ENCODE assay signal across 8 cellular contexts in genomic region chr13:40682449-40683240, GRCh38. TPM values are rescaled to one million over a fixed set of nuclear protein-coding genes. Genes with fewer than 3 reads are reported as not detected.
DNase-seq lines count a peak whose midpoint lies in the region; ATAC-seq, FAIRE-seq and TF ChIP-seq lines count a peak whose summit lies in the region.

No MANE protein-coding gene starts in this region.

- peak; percentile 63 to 79 for ATAC-seq in activated CD4-positive, CD25-positive, alpha-beta regulatory T cell treated with anti-CD3 and anti-CD28 coated beads, Interleukin-2, amount 50 U/mL, for 24 hours
- ATAC-seq in GM21367 (IDR thresholded peaks at IDR 0.05; ENCODE audit: unreplicated experiment): no peak

- peak; percentile 14 for TF ChIP-seq CTCF in bronchial epithelial cell (IDR thresholded peaks at IDR 0.05; ENCODE audit: insufficient read depth, low read length, severe bottlenecking)

- no peaks in the 10 kb centered on the region for H3K27me3 ChIP-seq in bronchial epithelial cell (ENCODE audit: control insufficient read depth, insufficient read depth, low read length)

- H3K36me3 ChIP-seq in bronchial epithelial cell (ENCODE audit: control insufficient read depth, insufficient read depth, low read length): no peaks in the 10 kb centered on the region

- no peak overlapping the region for H3K4me3 ChIP-seq in bronchial epithelial cell (ENCODE audit: low read depth, low read length)

- no peak for DNase-seq in activated CD4-positive, CD25-positive, alpha-beta regulatory T cell treated with anti-CD3 and anti-CD28 coated beads, Interleukin-2, amount 50 U/mL, for 72 hours
- DNase-seq in NCI-H2171 (lab: John Stamatoyannopoulos, UW) (peak; percentile 21), bronchial epithelial cell (ENCODE audit: low read depth) (peak; percentile 49), midbrain (lab: John Stamatoyannopoulos, UW) (peak; percentile 38), SHP77 treated with DMSO at 0.1 percent for 48 hours (lab: John Stamatoyannopoulos, UW) (no peak)
- DNase-seq in activated naive CD4-positive, alpha-beta T cell (lab: John Stamatoyannopoulos, UW): no peak

- no peak for FAIRE-seq in bronchial epithelial cell (lab: Jason Lieb, UNC)

RNA-seq across cellular contexts. Expression of gene FOXO1, which starts 16.2 kb away (rescaled TPM):
- 7.6 and 12.2 TPM in 2 replicates for total RNA-seq in bronchial epithelial cell

Comparison
In these comparisons a context has a peak if more than half of its experiments do, and no peak if none do; other contexts are left out.
1. DNase-seq: peak in NCI-H2171 (single experiment), bronchial epithelial cell (single experiment) and midbrain (single experiment); none in activated CD4-positive, CD25-positive, alpha-beta regulatory T cell treated with anti-CD3 and anti-CD28 coated beads, Interleukin-2, amount 50 U/mL, for 72 hours (single experiment), activated naive CD4-positive, alpha-beta T cell (0 of 4) and SHP77 treated with DMSO at 0.1 percent for 48 hours (single experiment).